Comparison of ENCODE assay signal across 23 cellular contexts in the genomic region with DNA sequence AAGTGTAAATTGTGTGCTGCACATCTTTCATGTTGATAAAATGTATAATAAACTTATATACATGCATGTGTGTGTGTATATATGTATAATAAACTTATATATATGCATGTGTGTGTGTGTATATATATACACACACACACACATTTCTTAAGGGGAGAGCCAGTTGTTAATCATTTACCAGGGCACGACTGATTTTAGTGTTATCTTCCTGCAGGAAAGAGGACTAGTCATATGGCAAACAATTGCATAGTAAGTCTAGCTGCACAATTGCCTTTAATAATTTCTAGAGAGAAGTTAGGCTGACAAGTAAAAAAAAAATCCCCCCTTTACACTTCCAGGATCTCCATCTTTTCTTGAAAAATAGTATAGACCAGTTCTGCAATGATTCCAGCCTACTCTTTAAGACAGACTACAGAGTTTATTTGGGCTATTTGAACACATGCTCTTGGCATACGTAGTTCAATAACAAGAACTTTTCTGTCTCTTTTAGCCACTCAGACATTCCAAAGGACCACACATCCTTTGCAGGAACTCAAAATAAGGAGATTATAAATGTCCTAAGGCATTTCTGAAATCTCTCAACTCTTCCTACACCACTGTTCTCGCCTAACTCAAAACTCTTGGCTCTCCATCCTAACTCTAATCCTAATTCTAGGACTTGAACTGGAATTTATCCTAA.
DNase-seq lines count a peak whose midpoint lies in the region; ATAC-seq, FAIRE-seq and TF ChIP-seq lines count a peak whose summit lies in the region.
"Had no signal": no experiment of that assay in that cellular context is flagged by ENCODE, and none has a peak within 500 bp of the region (broad histone marks: within the 10 kb centered on the region; RNA-seq: fewer than 3 reads in every experiment).

No MANE protein-coding gene starts in this region.

- SMC1A ChIA-PET in GM12878 (lab: Charles Lee; ENCODE audit: uncharacterized antibody, unreplicated experiment) = no interaction called here

- peak in 1 of 2 experiments; percentile 19 for DNase-seq in A549 (ENCODE audit: low read depth in 1 of 2, low spot score in 1 of 2)
- DNase-seq in GM12878 (ENCODE audit: low read depth, low spot score) = no peak
- no peak for DNase-seq in effector CD8-positive, alpha-beta T cell (lab: John Stamatoyannopoulos, UW)
- no peak for DNase-seq in tibial artery
- DNase-seq in cerebellar cortex (ENCODE audit: low spot score) = no peak
- no peak for DNase-seq in NCI-H1694 (lab: John Stamatoyannopoulos, UW)
- DNase-seq: 8988T; activated T-cell treated with anti-CD3 and anti-CD28 coated beads, Interleukin-2, amount 50 U/mL, for 24 hours; body of pancreas; CD4-positive, alpha-beta T cell; DMS153; head of caudate nucleus; mesenchymal stem cell; T-helper 17 cell; upper lobe of left lung had no signal

- no peak for TF ChIP-seq POLR2A in A549 (IDR thresholded peaks at IDR 0.05; ENCODE audit: low read length)
- TF ChIP-seq POLR2A in GM12878 (IDR thresholded peaks at IDR 0.05; ENCODE audit: low read depth, low read length) = no peak

- H3K4me1 ChIP-seq in A549 = 0 out of 3 replicates have a peak, but pooled peaks cover 3% of the 10 kb centered on the region
- H3K4me1 ChIP-seq in GM12878 (ENCODE audit: control insufficient read depth, insufficient read depth, low read length) = no peaks in the 10 kb centered on the region
- H3K4me1 ChIP-seq in tibial artery = no peaks in the 10 kb centered on the region
- H3K4me1 ChIP-seq: prostate gland, SJSA1, upper lobe of left lung had no signal

- TF ChIP-seq EP300 in A549 (IDR thresholded peaks at IDR 0.05) = no peak
- TF ChIP-seq EP300 in GM12878 (IDR thresholded peaks at IDR 0.05; ENCODE audit: borderline replicate concordance in 1 of 2, control insufficient read depth in 1 of 2, low read depth in 2 of 2, low read length in 2 of 2) = no peak

- H3K27me3 ChIP-seq in GM12878 (replicated peaks in 1 of 2; ENCODE audit: control insufficient read depth in 2 of 2, insufficient read depth in 2 of 2, low read length in 1 of 2) (0 out of 4 replicates have a peak, but pooled peaks cover 0 to 2% of the 10 kb centered on the region in 2 experiments), tibial artery (no peaks in the 10 kb centered on the region)
- H3K27me3 ChIP-seq: body of pancreas, SJSA1, upper lobe of left lung had no signal

- no peaks in the 10 kb centered on the region for H3K79me2 ChIP-seq in GM12878 (ENCODE audit: control insufficient read depth, insufficient read depth, low read length)

- no peaks in the 10 kb centered on the region for H3K9me3 ChIP-seq in A549
- no peaks in the 10 kb centered on the region for H3K9me3 ChIP-seq in GM12878 (replicated peaks; ENCODE audit: control insufficient read depth, insufficient read depth, low read length)
- H3K9me3 ChIP-seq in tibial artery = no peaks in the 10 kb centered on the region
- H3K9me3 ChIP-seq: body of pancreas, prostate gland, SJSA1, upper lobe of left lung had no signal

- POLR2A ChIA-PET in A549 (lab: Yijun Ruan, JAX) (no interaction called here), GM12878 (lab: Charles Lee) (no interaction called here)

- FAIRE-seq in A549 (lab: Jason Lieb, UNC) (no peak), GM12878 (lab: Jason Lieb, UNC) (no peak)
- FAIRE-seq: G401.6, GM18507, RCC 7860 had no signal

- H3K4me2 ChIP-seq in A549 (0 out of 3 replicates have a peak overlapping the region, but pooled peaks have one; percentile 17), GM12878 (ENCODE audit: control insufficient read depth, insufficient read depth) (no peak overlapping the region)

- ATAC-seq in A549 (no peak), GM19043 (IDR thresholded peaks at IDR 0.05; ENCODE audit: low read depth, unreplicated experiment) (peak; percentile 51), HG03097 (IDR thresholded peaks at IDR 0.05; ENCODE audit: low FRiP score, unreplicated experiment) (peak; percentile 71), GM12878 (peak; percentile 27)
- ATAC-seq: body of pancreas, left lobe of liver, T-helper 17 cell had no signal

- 4% methylated on average over 3 of the region's 3 CpGs for WGBS in A549 (ENCODE audit: missing lambda C conversion rate)
- WGBS in GM12878 (ENCODE audit: insufficient coverage, insufficient replicate concordance, low lambda C conversion rate, missing lambda C conversion rate) = 27% methylated on average over 3 of the region's 3 CpGs

- CTCF ChIA-PET in A549 (lab: Yijun Ruan, JAX) = no interaction called here
- CTCF ChIA-PET in GM12878 (lab: Yijun Ruan, JAX) = interaction anchor here (0.6 to 1.3 kb wide), 2 partner anchors 8 to 161 kb away, joined by 3 read pairs; no protein-coding TSS in a partner anchor

- H3K4me3 ChIP-seq in A549 = no peak overlapping the region
- no peak overlapping the region for H3K4me3 ChIP-seq in GM12878
- H3K4me3 ChIP-seq in tibial artery = no peak overlapping the region
- H3K4me3 ChIP-seq: body of pancreas, prostate gland, SJSA1, upper lobe of left lung had no signal

- RAD21 ChIA-PET in GM12878 (lab: Charles Lee; ENCODE audit: unreplicated experiment) = no interaction called here

- BruUV-seq in GM12878 (replicated peaks; lab: Mats Ljungman, UMichigan) = no TSS peak

- H3K9ac ChIP-seq in GM12878 (ENCODE audit: control insufficient read depth, insufficient read depth, low read length) = no peak overlapping the region

- H2AFZ ChIP-seq in GM12878 (ENCODE audit: control insufficient read depth, low read depth, low read length) = no peak overlapping the region

- H3K36me3 ChIP-seq in GM12878 (ENCODE audit: control insufficient read depth in 2 of 2, insufficient read depth in 2 of 2, low read length in 1 of 2) = no peaks in the 10 kb centered on the region
- H3K36me3 ChIP-seq in tibial artery = no peaks in the 10 kb centered on the region
- H3K36me3 ChIP-seq: prostate gland, SJSA1, upper lobe of left lung had no signal

- intact Hi-C loops in GM12878 (cut with micrococcal nuclease; ENCODE audit: unreplicated experiment) (no loop called here), tibial artery (cut with DNase I; ENCODE audit: low total_unique reads) (no loop called here)

- TF ChIP-seq CTCF in A549 (IDR thresholded peaks at IDR 0.05) = no peak
- no peak for TF ChIP-seq CTCF in GM12878 (IDR thresholded peaks at IDR 0.05 in 2 of 3, conservative IDR thresholded peaks at IDR 0.05 in 1 of 3; ENCODE audit: control insufficient read depth in 2 of 3, extremely low read depth in 1 of 3, insufficient read depth in 1 of 3, low read depth in 3 of 3, low read length in 3 of 3)
- TF ChIP-seq CTCF in tibial artery (IDR thresholded peaks at IDR 0.05) = no peak

- H4K20me1 ChIP-seq in GM12878 (ENCODE audit: control insufficient read depth, insufficient read depth) = no peaks in the 10 kb centered on the region

- TF ChIP-seq RAD21 in A549 (conservative IDR thresholded peaks at IDR 0.05 in 1 of 2, IDR thresholded peaks at IDR 0.05 in 1 of 2) = no peak
- no peak for TF ChIP-seq RAD21 in GM12878 (IDR thresholded peaks at IDR 0.05; ENCODE audit: insufficient read depth, low read depth, low read length)

- in situ Hi-C loops in GM12878 (cut with MboI) = no loop called here

- H3K27ac ChIP-seq in A549 = no peak overlapping the region
- H3K27ac ChIP-seq in GM12878 (ENCODE audit: control insufficient read depth, insufficient read depth) = no peak overlapping the region
- H3K27ac ChIP-seq in tibial artery = no peak overlapping the region
- H3K27ac ChIP-seq: body of pancreas, prostate gland, SJSA1, upper lobe of left lung had no signal

TF ChIP-seq in A549, 52 proteins besides CTCF, POLR2A, EP300 and RAD21:
- no peak for TF ChIP-seq RARB (CRISPR knock-in tag; IDR thresholded peaks at IDR 0.05)
- no peak for TF ChIP-seq HOXA7 (CRISPR knock-in tag; IDR thresholded peaks at IDR 0.05)
- TF ChIP-seq, protein P1, sequence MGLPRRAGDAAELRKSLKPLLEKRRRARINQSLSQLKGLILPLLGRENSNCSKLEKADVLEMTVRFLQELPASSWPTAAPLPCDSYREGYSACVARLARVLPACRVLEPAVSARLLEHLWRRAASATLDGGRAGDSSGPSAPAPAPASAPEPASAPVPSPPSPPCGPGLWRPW (IDR thresholded peaks at IDR 0.05) = no peak
- TF ChIP-seq HEYL (CRISPR knock-in tag; IDR thresholded peaks at IDR 0.05) = no peak
- TF ChIP-seq CBX2 (IDR thresholded peaks at IDR 0.05; ENCODE audit: borderline replicate concordance, low read depth) = no peak
- no peak for TF ChIP-seq CHD4 (IDR thresholded peaks at IDR 0.05; ENCODE audit: borderline replicate concordance)
- no peak for TF ChIP-seq CEBPB (IDR thresholded peaks at IDR 0.05)
- TF ChIP-seq ESRRA (IDR thresholded peaks at IDR 0.05; ENCODE audit: borderline replicate concordance, low read length) = no peak

TF ChIP-seq in GM12878, 131 proteins besides CTCF, POLR2A, EP300 and RAD21 (continues in another document):
- TF ChIP-seq HCFC1 (IDR thresholded peaks at IDR 0.05; ENCODE audit: low read length) (no peak), SUPT20H (IDR thresholded peaks at IDR 0.05; ENCODE audit: borderline replicate concordance, control insufficient read depth, low read depth, low read length) (no peak), SPI1 (IDR thresholded peaks at IDR 0.05; ENCODE audit: borderline replicate concordance, insufficient read depth, low read depth, low read length) (no peak), DPF2 (IDR thresholded peaks at IDR 0.05) (no peak), SRF (IDR thresholded peaks at IDR 0.05; ENCODE audit: low read depth in 2 of 2, low read length in 2 of 2) (no peak), ZNF217 (IDR thresholded peaks at IDR 0.05) (no peak), MEF2A (IDR thresholded peaks at IDR 0.05; ENCODE audit: insufficient read depth, low read depth, low read length) (no peak), FOXM1 (IDR thresholded peaks at IDR 0.05; ENCODE audit: low read depth, low read length) (no peak), ZNF274 (IDR thresholded peaks at IDR 0.05; ENCODE audit: insufficient read depth, insufficient read length) (no peak), CREM (IDR thresholded peaks at IDR 0.05; ENCODE audit: low read depth) (no peak)

Comparison
In these comparisons a context has a peak if more than half of its experiments do, and no peak if none do; other contexts are left out.
1. ATAC-seq: peak in GM19043 (single experiment), HG03097 (single experiment) and GM12878 (single experiment); none in A549 (0 of 2).